9 cellular contexts compared by ENCODE assay signal in the genomic region with DNA sequence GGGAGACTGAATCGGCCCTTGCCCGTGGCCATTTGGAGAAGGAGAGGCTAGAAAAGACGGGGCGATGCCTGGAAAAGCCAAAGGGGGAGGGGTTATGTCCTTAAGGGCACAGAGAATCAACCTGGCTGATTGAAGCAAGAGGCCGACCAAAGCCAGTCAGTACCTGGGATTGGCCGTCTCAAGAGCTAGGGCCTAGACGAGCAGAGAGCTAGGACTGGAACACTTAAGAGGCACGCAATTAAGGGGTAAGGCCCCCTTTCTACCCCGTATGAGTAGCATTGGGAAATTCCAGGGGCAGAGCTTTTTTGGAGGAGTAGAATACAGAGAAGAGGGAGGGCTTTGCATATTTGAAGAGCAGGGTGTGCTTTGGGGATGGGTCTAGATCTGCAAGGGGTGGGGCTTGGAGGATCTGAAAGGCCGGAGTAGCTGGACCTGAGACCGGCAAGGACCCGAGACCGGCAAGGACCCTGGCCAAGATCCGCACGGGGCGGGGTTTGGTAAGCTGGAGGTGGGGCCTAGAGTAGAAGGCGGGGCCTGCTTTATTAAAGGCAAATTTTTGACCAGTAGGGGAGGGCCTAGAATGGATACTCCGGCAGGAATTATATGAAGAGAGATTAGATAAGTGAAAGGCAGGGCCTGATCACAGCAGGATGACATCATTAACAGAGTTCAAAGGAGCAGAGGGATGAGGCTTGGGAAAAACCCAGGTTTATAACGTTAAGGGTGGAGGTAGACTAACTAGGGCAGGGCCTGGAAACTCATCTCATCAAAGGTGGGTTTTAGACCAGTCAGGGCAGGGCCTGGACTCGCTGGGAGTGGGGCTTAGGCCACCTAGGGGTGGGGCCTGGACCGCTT. TPM values are rescaled to one million over a fixed set of nuclear protein-coding genes. Genes with fewer than 3 reads are reported as not detected.
A peak's percentile ranks its signal among the peaks of the same experiment; 100 is the strongest.
DNase-seq lines count a peak whose midpoint lies in the region; ATAC-seq and TF ChIP-seq lines count a peak whose summit lies in the region.
"Had no signal": no experiment of that assay in that cellular context is flagged by ENCODE, and none has a peak within 500 bp of the region (broad histone marks: within the 10 kb centered on the region; RNA-seq: fewer than 3 reads in every experiment).

No MANE protein-coding gene starts in this region.

- no peaks in the 10 kb centered on the region for H3K4me1 Mint-ChIP-seq in Caco-2 (ENCODE audit: low read depth, unreplicated experiment)
- H3K4me1 Mint-ChIP-seq in dendritic cell treated with granulocyte-macrophage colony-stimulating factor and Interleukin-4, amounts not matched to agents 40 ng/mL and 50 ng/mL, for 4 days (ENCODE audit: low read depth), result peaks cover 36% of the 10 kb centered on the region
- H3K4me1 Mint-ChIP-seq in natural killer cell treated with Interleukin-12 subunit alpha and Interleukin-12 subunit beta and Interleukin-15 and Interleukin-18, amount 100 ng/mL, for 72 hours (ENCODE audit: low read depth in 2 of 2), result peaks cover 26 to 28% of the 10 kb centered on the region in 2 donors
- peaks cover 29% of the 10 kb centered on the region for H3K4me1 Mint-ChIP-seq in activated naive CD4-positive, alpha-beta T cell treated with anti-CD3 and anti-CD28 coated beads, Interleukin-2, amount 10 ng/mL, durations not matched to agents 7 days and 5 days

- no peak for ATAC-seq in natural killer cell treated with Interleukin-12 subunit alpha and Interleukin-12 subunit beta and Interleukin-15 and Interleukin-18, amount 100 ng/mL, for 72 hours

- peak overlapping the region; percentile 32 for H3K4me3 Mint-ChIP-seq in Caco-2 (ENCODE audit: unreplicated experiment)
- peak overlapping the region; percentile 74 for H3K4me3 Mint-ChIP-seq in dendritic cell treated with granulocyte-macrophage colony-stimulating factor and Interleukin-4, amounts not matched to agents 40 ng/mL and 50 ng/mL, for 4 days
- peak overlapping the region; percentile 75 for H3K4me3 Mint-ChIP-seq in natural killer cell treated with Interleukin-12 subunit alpha and Interleukin-12 subunit beta and Interleukin-15 and Interleukin-18, amount 100 ng/mL, for 72 hours
- no peak overlapping the region for H3K4me3 Mint-ChIP-seq in activated naive CD4-positive, alpha-beta T cell treated with anti-CD3 and anti-CD28 coated beads, Interleukin-2, amount 10 ng/mL, durations not matched to agents 7 days and 5 days

- H3K36me3 ChIP-seq in Caco-2 (ENCODE audit: control insufficient read depth, insufficient read depth, low read length), result no peaks in the 10 kb centered on the region

- POLR2A ChIA-PET in Caco-2 (lab: Charles Lee), result no interaction called here

- H3K27me3 Mint-ChIP-seq in Caco-2 (ENCODE audit: insufficient read depth, unreplicated experiment), result no peaks in the 10 kb centered on the region
- H3K27me3 Mint-ChIP-seq in dendritic cell treated with granulocyte-macrophage colony-stimulating factor and Interleukin-4, amounts not matched to agents 40 ng/mL and 50 ng/mL, for 4 days, result peaks cover 51% of the 10 kb centered on the region
- H3K27me3 Mint-ChIP-seq in natural killer cell treated with Interleukin-12 subunit alpha and Interleukin-12 subunit beta and Interleukin-15 and Interleukin-18, amount 100 ng/mL, for 72 hours, result peaks cover 38 to 47% of the 10 kb centered on the region in 2 donors
- peaks cover 56% of the 10 kb centered on the region for H3K27me3 Mint-ChIP-seq in activated naive CD4-positive, alpha-beta T cell treated with anti-CD3 and anti-CD28 coated beads, Interleukin-2, amount 10 ng/mL, durations not matched to agents 7 days and 5 days

- H3K36me3 Mint-ChIP-seq in Caco-2 (ENCODE audit: insufficient read depth, unreplicated experiment), result no peaks in the 10 kb centered on the region
- H3K36me3 Mint-ChIP-seq in dendritic cell treated with granulocyte-macrophage colony-stimulating factor and Interleukin-4, amounts not matched to agents 40 ng/mL and 50 ng/mL, for 4 days (ENCODE audit: low read depth), result no peaks in the 10 kb centered on the region
- peaks cover 20% of the 10 kb centered on the region for H3K36me3 Mint-ChIP-seq in natural killer cell treated with Interleukin-12 subunit alpha and Interleukin-12 subunit beta and Interleukin-15 and Interleukin-18, amount 100 ng/mL, for 72 hours
- peaks cover 18% of the 10 kb centered on the region for H3K36me3 Mint-ChIP-seq in activated naive CD4-positive, alpha-beta T cell treated with anti-CD3 and anti-CD28 coated beads, Interleukin-2, amount 10 ng/mL, durations not matched to agents 7 days and 5 days

- TF ChIP-seq CTCF in Caco-2 (IDR thresholded peaks at IDR 0.05; ENCODE audit: insufficient read depth in 1 of 2, low read depth in 1 of 2, low read length in 1 of 2, severe bottlenecking in 1 of 2, unreplicated experiment in 1 of 2), result no peak
- TF ChIP-seq CTCF in GM20000 (IDR thresholded peaks at IDR 0.05; ENCODE audit: extremely low read depth, missing control alignments), result no peak

- intact Hi-C loops in Caco-2 (cut with micrococcal nuclease; ENCODE audit: unreplicated experiment), result no loop called here
- intact Hi-C loops in dendritic cell treated with granulocyte-macrophage colony-stimulating factor and Interleukin-4, amounts not matched to agents 40 ng/mL and 50 ng/mL, for 4 days (cut with micrococcal nuclease), result no loop called here

- H3K4me1 ChIP-seq in Caco-2, result no peaks in the 10 kb centered on the region

- peaks cover 22% of the 10 kb centered on the region for H3K9me3 Mint-ChIP-seq in Caco-2 (ENCODE audit: unreplicated experiment)
- H3K9me3 Mint-ChIP-seq in dendritic cell treated with granulocyte-macrophage colony-stimulating factor and Interleukin-4, amounts not matched to agents 40 ng/mL and 50 ng/mL, for 4 days, result peaks cover 9% of the 10 kb centered on the region
- peaks cover 10% of the 10 kb centered on the region for H3K9me3 Mint-ChIP-seq in natural killer cell treated with Interleukin-12 subunit alpha and Interleukin-12 subunit beta and Interleukin-15 and Interleukin-18, amount 100 ng/mL, for 72 hours
- peaks cover 15% of the 10 kb centered on the region for H3K9me3 Mint-ChIP-seq in activated naive CD4-positive, alpha-beta T cell treated with anti-CD3 and anti-CD28 coated beads, Interleukin-2, amount 10 ng/mL, durations not matched to agents 7 days and 5 days

- CTCF ChIA-PET in Caco-2 (lab: Charles Lee), result no interaction called here
- CTCF ChIA-PET in activated naive CD4-positive, alpha-beta T cell treated with anti-CD3 and anti-CD28 coated beads, Interleukin-2, amount 10 ng/mL, durations not matched to agents 7 days and 5 days (lab: Charles Lee), result interaction anchor here (0.6 kb wide), 1 partner anchor 321 kb away, joined by 7 read pairs; no protein-coding TSS in a partner anchor

- no peaks in the 10 kb centered on the region for H3K27me3 ChIP-seq in Caco-2 (replicated peaks; ENCODE audit: control insufficient read depth, insufficient read depth, low read length)

- BruUV-seq in Caco-2 (replicated peaks; lab: Mats Ljungman, UMichigan), result no TSS peak

- H3K9me3 ChIP-seq in Caco-2, result no peaks in the 10 kb centered on the region

- H3K4me3 ChIP-seq in Caco-2 (ENCODE audit: low read depth, low read length), result no peak overlapping the region

- H3K27ac Mint-ChIP-seq in Caco-2 (ENCODE audit: unreplicated experiment), result no peak overlapping the region
- H3K27ac Mint-ChIP-seq in dendritic cell treated with granulocyte-macrophage colony-stimulating factor and Interleukin-4, amounts not matched to agents 40 ng/mL and 50 ng/mL, for 4 days, result peak overlapping the region; percentile 17
- peak overlapping the region in 1 of 2 donors; percentile 61 for H3K27ac Mint-ChIP-seq in natural killer cell treated with Interleukin-12 subunit alpha and Interleukin-12 subunit beta and Interleukin-15 and Interleukin-18, amount 100 ng/mL, for 72 hours
- H3K27ac Mint-ChIP-seq in activated naive CD4-positive, alpha-beta T cell treated with anti-CD3 and anti-CD28 coated beads, Interleukin-2, amount 10 ng/mL, durations not matched to agents 7 days and 5 days, result no peak overlapping the region

- DNase-seq in Caco-2 (no peak), NCI-H2227 treated with DMSO at 0.1 percent for 48 hours (lab: John Stamatoyannopoulos, UW) (peak; percentile 74), GM20000 (ENCODE audit: low spot score) (no peak), DMS53 treated with DMSO at 0.1 percent for 48 hours (lab: John Stamatoyannopoulos, UW; ENCODE audit: unreplicated experiment) (no peak), NCI-H69 (lab: John Stamatoyannopoulos, UW) (no peak)
- no peak for DNase-seq in natural killer cell treated with Interleukin-12 subunit alpha and Interleukin-12 subunit beta and Interleukin-15 and Interleukin-18, amount 100 ng/mL, for 72 hours (ENCODE audit: low spot score)
- DNase-seq in activated naive CD4-positive, alpha-beta T cell treated with anti-CD3 and anti-CD28 coated beads, Interleukin-2, amount 10 ng/mL, durations not matched to agents 7 days and 5 days, result no peak
- DNase-seq: NCI-H345 had no signal

RNA-seq across cellular contexts. Expression of a gene that starts 10.7 kb away (rescaled TPM):
- total RNA-seq in Caco-2 (2022), result 1.4 and 1.6 TPM in 2 replicates
- under 1 TPM in 1 of 2 donors, not detected in 1; 0.53 TPM for total RNA-seq in natural killer cell treated with Interleukin-12 subunit alpha and Interleukin-12 subunit beta and Interleukin-15 and Interleukin-18, amount 100 ng/mL, for 72 hours

RNA-seq across cellular contexts. Expression of a gene that starts 18.0 kb away (rescaled TPM):
- total RNA-seq in Caco-2 (2022), result 0.91 and 1.1 TPM in 2 replicates
- total RNA-seq in natural killer cell treated with Interleukin-12 subunit alpha and Interleukin-12 subunit beta and Interleukin-15 and Interleukin-18, amount 100 ng/mL, for 72 hours, result 1 to 10 TPM in 1 of 2 donors, not detected in 1; 1.7 TPM
